ENCODE assay signal across 17 cellular contexts in genomic region chr10:103654925-103655324, GRCh38.
DNase-seq lines count a peak whose midpoint lies in the region; ATAC-seq and TF ChIP-seq lines count a peak whose summit lies in the region.
"Had no signal": no experiment of that assay in that cellular context is flagged by ENCODE, and none has a peak within 500 bp of the region (broad histone marks: within the 10 kb centered on the region; RNA-seq: fewer than 3 reads in every experiment).

No MANE protein-coding gene starts in this region.

- intact Hi-C loops in colonic mucosa (cut with DNase I): no loop called here

- H3K9me3 ChIP-seq in SK-N-SH (no peaks in the 10 kb centered on the region), neural progenitor cell (ENCODE audit: low read depth) (no peaks in the 10 kb centered on the region), tibial nerve (peaks cover 0 to 9% (median 0%) of the 10 kb centered on the region in 4 donors), colonic mucosa (no peaks in the 10 kb centered on the region)

- no peak overlapping the region for H3K4me3 ChIP-seq in SK-N-SH (ENCODE audit: low read depth in 2 of 2, low read length in 1 of 2)
- no peak overlapping the region for H3K4me3 ChIP-seq in neural progenitor cell
- H3K4me3 ChIP-seq in tibial nerve: no peak overlapping the region
- no peak overlapping the region for H3K4me3 ChIP-seq in colonic mucosa
- H3K4me3 ChIP-seq: BLaER1 treated with 17β-estradiol and CSF1 and Interleukin-3, amounts not matched to agents 10 nM and 100 nM had no signal

- in situ Hi-C loops in KBM-7 (cut with MboI; ENCODE audit: low pct_unique_long_range_greater_than_20kb, low sequenced_read_pairs): no loop called here

- H4K20me1 ChIP-seq in SK-N-SH (ENCODE audit: insufficient read depth) (no peaks in the 10 kb centered on the region), neural progenitor cell (ENCODE audit: low read depth) (no peaks in the 10 kb centered on the region)

- H3K27ac Mint-ChIP-seq in HFFc6 (0 out of 2 replicates have a peak overlapping the region, but pooled peaks have one; percentile 21), neural progenitor cell (peak overlapping the region; percentile 57)
- H3K27ac Mint-ChIP-seq: CD8-positive, alpha-beta T cell had no signal

- POLR2A ChIA-PET in SK-N-SH (lab: Yijun Ruan, JAX): no interaction called here

- no peaks in the 10 kb centered on the region for H3F3A ChIP-seq in SK-N-SH (replicated peaks; ENCODE audit: insufficient read depth)
- H3F3A ChIP-seq in neural progenitor cell (ENCODE audit: low read depth): no peaks in the 10 kb centered on the region

- TF ChIP-seq RAD21 in SK-N-SH (IDR thresholded peaks at IDR 0.05; ENCODE audit: low read length): no peak

- peaks cover 18% of the 10 kb centered on the region for H3K27me3 Mint-ChIP-seq in HFFc6 (ENCODE audit: insufficient read depth)
- H3K27me3 Mint-ChIP-seq in neural progenitor cell (ENCODE audit: insufficient read depth, low read depth): peaks cover 7% of the 10 kb centered on the region

- no peak overlapping the region for H3K4me2 ChIP-seq in SK-N-SH
- no peak overlapping the region for H3K4me2 ChIP-seq in neural progenitor cell
- H3K4me2 ChIP-seq: BLaER1 treated with 17β-estradiol and CSF1 and Interleukin-3, amounts not matched to agents 10 nM and 100 nM had no signal

- H3K79me2 ChIP-seq in SK-N-SH (ENCODE audit: insufficient read depth) (no peaks in the 10 kb centered on the region), neural progenitor cell (ENCODE audit: low read depth) (no peaks in the 10 kb centered on the region)

- H3K4me1 Mint-ChIP-seq in HFFc6 (ENCODE audit: low read depth) (peaks cover 72% of the 10 kb centered on the region), neural progenitor cell (peaks cover 34% of the 10 kb centered on the region)

- H3K4me3 Mint-ChIP-seq in HFFc6 (no peak overlapping the region), neural progenitor cell (no peak overlapping the region)
- H3K4me3 Mint-ChIP-seq: CD8-positive, alpha-beta T cell had no signal

- H2AFZ ChIP-seq in SK-N-SH (ENCODE audit: low read depth) (no peak overlapping the region), neural progenitor cell (replicated peaks) (no peak overlapping the region)

- DNase-seq in SK-N-SH: no peak
- DNase-seq in HFFc6: no peak
- no peak for DNase-seq in neural progenitor cell (ENCODE audit: low spot score)
- no peak for DNase-seq in tibial nerve (ENCODE audit: low spot score in 2 of 2)
- no peak for DNase-seq in KBM-7
- no peak for DNase-seq in colonic mucosa
- DNase-seq: 8988T; Calu3; CD8-positive, alpha-beta T cell; DMS79 treated with DMSO at 0.1 percent for 48 hours; GF-D8; GOT3; H7 had no signal

- H3K36me3 Mint-ChIP-seq in HFFc6 (ENCODE audit: low read depth) (peaks cover 46% of the 10 kb centered on the region), neural progenitor cell (peaks cover 21% of the 10 kb centered on the region)

- CTCF ChIA-PET in SK-N-SH (lab: Yijun Ruan, JAX): interaction anchor here (0.8 to 3.8 kb wide), 6 partner anchors 11 to 62 kb away, joined by 3 to 12 read pairs (median 4); no protein-coding TSS in a partner anchor

- H3K36me3 ChIP-seq in SK-N-SH (replicated peaks in 1 of 2; ENCODE audit: control insufficient read depth in 1 of 2, insufficient read depth in 2 of 2, low read length in 1 of 2) (no peaks in the 10 kb centered on the region), neural progenitor cell (no peaks in the 10 kb centered on the region), tibial nerve (peaks cover 0 to 27% (median 0%) of the 10 kb centered on the region in 3 donors), colonic mucosa (no peaks in the 10 kb centered on the region)

- WGBS in SK-N-SH (ENCODE audit: low lambda C conversion rate): 67% methylated on average over 3 of the region's 4 CpGs
- 57 to 58% methylated on average over 4 of the region's 4 CpGs for WGBS in tibial nerve, 2 donors

- H3K9ac ChIP-seq in SK-N-SH: no peak overlapping the region
- H3K9ac ChIP-seq in neural progenitor cell: no peak overlapping the region
- H3K9ac ChIP-seq in colonic mucosa (ENCODE audit: low read depth in 2 of 2, low read length in 2 of 2): no peak overlapping the region

- no peaks in the 10 kb centered on the region for H3K27me3 ChIP-seq in SK-N-SH (ENCODE audit: insufficient read depth)
- no peaks in the 10 kb centered on the region for H3K27me3 ChIP-seq in neural progenitor cell
- no peaks in the 10 kb centered on the region for H3K27me3 ChIP-seq in tibial nerve
- no peaks in the 10 kb centered on the region for H3K27me3 ChIP-seq in colonic mucosa
- H3K27me3 ChIP-seq: BLaER1 treated with 17β-estradiol and CSF1 and Interleukin-3, amounts not matched to agents 10 nM and 100 nM had no signal

- H3K9me3 Mint-ChIP-seq in HFFc6: no peaks in the 10 kb centered on the region
- peaks cover 5% of the 10 kb centered on the region for H3K9me3 Mint-ChIP-seq in neural progenitor cell

- TF ChIP-seq CTCF in SK-N-SH (IDR thresholded peaks at IDR 0.05) (no peak), HFFc6 (IDR thresholded peaks at IDR 0.05) (no peak), neural progenitor cell (IDR thresholded peaks at IDR 0.05) (no peak), tibial nerve (IDR thresholded peaks at IDR 0.05) (no peak), colonic mucosa (IDR thresholded peaks at IDR 0.05) (no peak)

- TF ChIP-seq POLR2A in tibial nerve (IDR thresholded peaks at IDR 0.05): no peak

- no peaks in the 10 kb centered on the region for H3K9me2 ChIP-seq in SK-N-SH

- peaks cover 0 to 20% of the 10 kb centered on the region in 2 experiments; a peak in 1 of 4 replicates for H3K4me1 ChIP-seq in SK-N-SH (ENCODE audit: control insufficient read depth in 1 of 2, insufficient read depth in 2 of 2, low read depth in 1 of 2, low read length in 1 of 2)
- peaks cover 17% of the 10 kb centered on the region for H3K4me1 ChIP-seq in neural progenitor cell
- H3K4me1 ChIP-seq in tibial nerve: peaks cover 0 to 80% (median 58%) of the 10 kb centered on the region in 4 donors
- H3K4me1 ChIP-seq in colonic mucosa: peaks cover 29% of the 10 kb centered on the region

- H3K27ac ChIP-seq in SK-N-SH (ENCODE audit: low read depth in 2 of 2, low read length in 1 of 2): peak overlapping the region in 1 of 2 experiments; percentile 16; a peak in 2 of 4 replicates
- H3K27ac ChIP-seq in neural progenitor cell: no peak overlapping the region
- H3K27ac ChIP-seq in tibial nerve: peak overlapping the region in 3 of 4 donors; percentile 22 to 90 (median 87)
- H3K27ac ChIP-seq in colonic mucosa: no peak overlapping the region
- H3K27ac ChIP-seq: BLaER1 treated with 17β-estradiol and CSF1 and Interleukin-3, amounts not matched to agents 10 nM and 100 nM had no signal

- no peak for ATAC-seq in SK-N-SH treated with all-trans-retinoic acid at 6 μM for 48 hours
- ATAC-seq: CD8-positive, alpha-beta T cell; HCT116; HepG2 had no signal

- TF ChIP-seq EP300 in SK-N-SH (IDR thresholded peaks at IDR 0.05; ENCODE audit: borderline replicate concordance in 1 of 2, low read depth in 1 of 2, low read length in 1 of 2) (no peak), tibial nerve (IDR thresholded peaks at IDR 0.05) (no peak)

TF ChIP-seq in SK-N-SH, 30 proteins besides CTCF, POLR2A, EP300 and RAD21:
- TF ChIP-seq ZBTB33 (IDR thresholded peaks at IDR 0.05; ENCODE audit: borderline replicate concordance, low read depth) (no peak), GATA2 (CRISPR knock-in tag; IDR thresholded peaks at IDR 0.05) (peak; percentile 59), MXI1 (IDR thresholded peaks at IDR 0.05; ENCODE audit: low read depth, low read length) (peak; percentile 76)

TF ChIP-seq in SK-N-SH treated with all-trans-retinoic acid at 6 μM for 48 hours, 23 proteins besides CTCF, POLR2A, EP300 and RAD21:
- no peak for TF ChIP-seq ZNF8 (CRISPR knock-in tag; IDR thresholded peaks at IDR 0.05)
- TF ChIP-seq ZFP3 (CRISPR knock-in tag; IDR thresholded peaks at IDR 0.05): no peak
- TF ChIP-seq PATZ1 (CRISPR knock-in tag; IDR thresholded peaks at IDR 0.05; ENCODE audit: borderline replicate concordance): no peak
- no peak for TF ChIP-seq PPARA (CRISPR knock-in tag; IDR thresholded peaks at IDR 0.05; ENCODE audit: borderline replicate concordance)
- TF ChIP-seq ZNF565 (CRISPR knock-in tag; conservative IDR thresholded peaks at IDR 0.05; ENCODE audit: low read depth): no peak
- TF ChIP-seq SNAI2 (CRISPR knock-in tag; IDR thresholded peaks at IDR 0.05): no peak
- no peak for TF ChIP-seq OSR1 (CRISPR knock-in tag; IDR thresholded peaks at IDR 0.05)
- TF ChIP-seq RARB (CRISPR knock-in tag; IDR thresholded peaks at IDR 0.05): no peak
- TF ChIP-seq TOX (CRISPR knock-in tag; IDR thresholded peaks at IDR 0.05; ENCODE audit: borderline replicate concordance): no peak
- TF ChIP-seq ARNTL (CRISPR knock-in tag; IDR thresholded peaks at IDR 0.05; ENCODE audit: borderline replicate concordance, low read depth): no peak
- no peak for TF ChIP-seq ISL1 (CRISPR knock-in tag; IDR thresholded peaks at IDR 0.05)
- TF ChIP-seq, protein P1, sequence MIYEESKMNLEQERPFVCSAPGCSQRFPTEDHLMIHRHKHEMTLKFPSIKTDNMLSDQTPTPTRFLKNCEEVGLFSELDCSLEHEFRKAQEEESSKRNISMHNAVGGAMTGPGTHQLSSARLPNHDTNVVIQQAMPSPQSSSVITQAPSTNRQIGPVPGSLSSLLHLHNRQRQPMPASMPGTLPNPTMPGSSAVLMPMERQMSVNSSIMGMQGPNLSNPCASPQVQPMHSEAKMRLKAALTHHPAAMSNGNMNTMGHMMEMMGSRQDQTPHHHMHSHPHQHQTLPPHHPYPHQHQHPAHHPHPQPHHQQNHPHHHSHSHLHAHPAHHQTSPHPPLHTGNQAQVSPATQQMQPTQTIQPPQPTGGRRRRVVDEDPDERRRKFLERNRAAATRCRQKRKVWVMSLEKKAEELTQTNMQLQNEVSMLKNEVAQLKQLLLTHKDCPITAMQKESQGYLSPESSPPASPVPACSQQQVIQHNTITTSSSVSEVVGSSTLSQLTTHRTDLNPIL (CRISPR knock-in tag; IDR thresholded peaks at IDR 0.05; ENCODE audit: low read depth): no peak
- TF ChIP-seq CSDC2 (CRISPR knock-in tag; IDR thresholded peaks at IDR 0.05): no peak
- no peak for TF ChIP-seq ZFP30 (CRISPR knock-in tag; IDR thresholded peaks at IDR 0.05)

Comparison
In these comparisons a context has a peak if more than half of its experiments do, and no peak if none do; other contexts are left out.
1. H3K27ac ChIP-seq: peak in tibial nerve (3 of 4); none in neural progenitor cell (single experiment) and colonic mucosa (single experiment).